ENCODE assay signal across 22 cellular contexts in genomic region chr14:105866841-105867321, GRCh38.
DNase-seq lines count a peak whose midpoint lies in the region; ATAC-seq, FAIRE-seq and TF ChIP-seq lines count a peak whose summit lies in the region.
"Had no signal": no experiment of that assay in that cellular context is flagged by ENCODE, and none has a peak within 500 bp of the region (broad histone marks: within the 10 kb centered on the region; RNA-seq: fewer than 3 reads in every experiment).

No MANE protein-coding gene starts in this region.

- no peaks in the 10 kb centered on the region for H3F3A ChIP-seq in smooth muscle cell (ENCODE audit: low read depth)

- H3K27ac ChIP-seq in CD8-positive, alpha-beta T cell (ENCODE audit: low read depth, low read length) = no peak overlapping the region
- no peak overlapping the region for H3K27ac ChIP-seq in endodermal cell (ENCODE audit: low read depth, low read length)
- H3K27ac ChIP-seq in pancreas = no peak overlapping the region
- no peak overlapping the region for H3K27ac ChIP-seq in smooth muscle cell (ENCODE audit: low read depth)
- H3K27ac ChIP-seq: lower lobe of right lung, tibial nerve had no signal

- H3K4me3 ChIP-seq in CD8-positive, alpha-beta T cell (ENCODE audit: low read depth, low read length) = no peak overlapping the region
- no peak overlapping the region for H3K4me3 ChIP-seq in endodermal cell (ENCODE audit: low read length)
- H3K4me3 ChIP-seq in pancreas = no peak overlapping the region
- no peak overlapping the region for H3K4me3 ChIP-seq in smooth muscle cell
- H3K4me3 ChIP-seq: lower lobe of right lung, MG63, tibial nerve had no signal

- ATAC-seq in CD8-positive, alpha-beta T cell = no peak
- ATAC-seq in pancreas = no peak

- CTCF ChIA-PET in CD8-positive, alpha-beta T cell (lab: Charles Lee) = no interaction called here

- H3K36me3 ChIP-seq in CD8-positive, alpha-beta T cell (ENCODE audit: insufficient read depth, low read length) = no peaks in the 10 kb centered on the region
- no peaks in the 10 kb centered on the region for H3K36me3 ChIP-seq in endodermal cell (ENCODE audit: control insufficient read depth, insufficient read depth, low read length)
- H3K36me3 ChIP-seq in pancreas = no peaks in the 10 kb centered on the region
- H3K36me3 ChIP-seq in smooth muscle cell (ENCODE audit: low read depth) = no peaks in the 10 kb centered on the region
- H3K36me3 ChIP-seq: lower lobe of right lung, MG63, tibial nerve had no signal

- no peaks in the 10 kb centered on the region for H3K9me3 ChIP-seq in CD8-positive, alpha-beta T cell (ENCODE audit: low read length)
- peaks cover 59% of the 10 kb centered on the region for H3K9me3 ChIP-seq in endodermal cell (ENCODE audit: control insufficient read depth, low read length)
- no peaks in the 10 kb centered on the region for H3K9me3 ChIP-seq in pancreas
- H3K9me3 ChIP-seq in smooth muscle cell (replicated peaks; ENCODE audit: low read depth) = peaks cover 10% of the 10 kb centered on the region
- H3K9me3 ChIP-seq: lower lobe of right lung, MG63 had no signal

- H3K9me3 Mint-ChIP-seq in CD8-positive, alpha-beta T cell = no peaks in the 10 kb centered on the region
- H3K9me3 Mint-ChIP-seq in endodermal cell = peaks cover 79% of the 10 kb centered on the region
- H3K9me3 Mint-ChIP-seq: dendritic cell treated with granulocyte-macrophage colony-stimulating factor and Interleukin-4, amounts not matched to agents 40 ng/mL and 50 ng/mL, for 4 days had no signal

- no peaks in the 10 kb centered on the region for H4K20me1 ChIP-seq in smooth muscle cell (ENCODE audit: low read depth)

- no peak overlapping the region for H3K4me3 Mint-ChIP-seq in CD8-positive, alpha-beta T cell
- H3K4me3 Mint-ChIP-seq in endodermal cell = no peak overlapping the region
- H3K4me3 Mint-ChIP-seq: dendritic cell treated with granulocyte-macrophage colony-stimulating factor and Interleukin-4, amounts not matched to agents 40 ng/mL and 50 ng/mL, for 4 days; immature natural killer cell had no signal

- no peaks in the 10 kb centered on the region for H3K79me2 ChIP-seq in smooth muscle cell (ENCODE audit: low read depth)

- intact Hi-C loops in CD8-positive, alpha-beta T cell (cut with DNase I, micrococcal nuclease) = no loop called here
- intact Hi-C loops in pancreas (cut with DNase I) = no loop called here

- H3K36me3 Mint-ChIP-seq in CD8-positive, alpha-beta T cell = no peaks in the 10 kb centered on the region
- no peaks in the 10 kb centered on the region for H3K36me3 Mint-ChIP-seq in endodermal cell (ENCODE audit: low read depth)
- H3K36me3 Mint-ChIP-seq: immature natural killer cell had no signal

- no peak for FAIRE-seq in pancreas (lab: Jason Lieb, UNC)
- FAIRE-seq: endothelial cell of umbilical vein, H1, TTC549 had no signal

- H3K9ac ChIP-seq in endodermal cell (ENCODE audit: extremely low read depth, low read length, poor library complexity, severe bottlenecking) (no peak overlapping the region), smooth muscle cell (ENCODE audit: low read depth) (no peak overlapping the region)

- H3K27me3 ChIP-seq in CD8-positive, alpha-beta T cell (ENCODE audit: insufficient read depth, low read length) = no peaks in the 10 kb centered on the region
- H3K27me3 ChIP-seq in endodermal cell (ENCODE audit: control insufficient read depth, insufficient read depth, low read length, poor library complexity, severe bottlenecking) = no peaks in the 10 kb centered on the region
- no peaks in the 10 kb centered on the region for H3K27me3 ChIP-seq in pancreas
- no peaks in the 10 kb centered on the region for H3K27me3 ChIP-seq in smooth muscle cell (ENCODE audit: low read depth)
- H3K27me3 ChIP-seq: MG63, tibial nerve had no signal

- H3K27ac Mint-ChIP-seq in CD8-positive, alpha-beta T cell = peak overlapping the region; percentile 27
- H3K27ac Mint-ChIP-seq in endodermal cell = no peak overlapping the region
- H3K27ac Mint-ChIP-seq: dendritic cell treated with granulocyte-macrophage colony-stimulating factor and Interleukin-4, amounts not matched to agents 40 ng/mL and 50 ng/mL, for 4 days; immature natural killer cell had no signal

- POLR2A ChIA-PET in CD8-positive, alpha-beta T cell (lab: Charles Lee) = no interaction called here

- 85 to 100% methylated on average over 1 to 9 of the region's 12 CpGs for WGBS in endodermal cell (ENCODE audit: insufficient coverage in 1 of 2, insufficient read length in 1 of 2), 2 experiments
- WGBS in pancreas, 2 donors = 88 to 92% methylated on average over 12 of the region's 12 CpGs
- 88% methylated on average over 12 of the region's 12 CpGs for WGBS in smooth muscle cell (ENCODE audit: low lambda C conversion rate)

- no peak overlapping the region for H2AFZ ChIP-seq in smooth muscle cell (ENCODE audit: low read depth)

- H3K27me3 Mint-ChIP-seq in CD8-positive, alpha-beta T cell (ENCODE audit: low read depth) = no peaks in the 10 kb centered on the region
- no peaks in the 10 kb centered on the region for H3K27me3 Mint-ChIP-seq in endodermal cell (ENCODE audit: insufficient read depth)

- H3K4me1 Mint-ChIP-seq in CD8-positive, alpha-beta T cell (ENCODE audit: low read depth) = peaks cover 15% of the 10 kb centered on the region
- no peaks in the 10 kb centered on the region for H3K4me1 Mint-ChIP-seq in endodermal cell

- H3K4me2 ChIP-seq in smooth muscle cell = no peak overlapping the region

- DNase-seq in Ammon's horn (ENCODE audit: low spot score) = peak; percentile 0
- peak in 2 of 7 experiments; percentile 1 to 43 for DNase-seq in CD8-positive, alpha-beta T cell
- peak; percentile 5 for DNase-seq in endodermal cell
- peak in 4 of 6 donors; percentile 6 to 37 (median 20) for DNase-seq in pancreas
- no peak for DNase-seq in stimulated activated CD4-positive, alpha-beta T cell treated with anti-CD3 and anti-CD28 coated beads, Interleukin-4, amount 100 ng/mL, for 24 hours
- DNase-seq in smooth muscle cell (lab: John Stamatoyannopoulos, UW; ENCODE audit: unreplicated experiment) = no peak
- DNase-seq in CD1c-positive myeloid dendritic cell (ENCODE audit: extremely low spot score) = no peak
- DNase-seq: DND-41; immature natural killer cell; lower lobe of right lung; MG63; NCI-H1417 treated with DMSO at 0.1 percent for 48 hours; NCI-H2107; NCI-H526; stimulated activated CD4-positive, alpha-beta T cell treated with anti-CD3 and anti-CD28 coated beads, Interleukin-2, amount 100 ng/mL, for 24 hours; stimulated activated naive CD4-positive, alpha-beta T cell treated with Interleukin-2 at 50 U/mL for 16 hours; SW 1271 had no signal

- H3K4me1 ChIP-seq in CD8-positive, alpha-beta T cell (ENCODE audit: insufficient read depth, low read length) = peaks cover 10% of the 10 kb centered on the region
- no peaks in the 10 kb centered on the region for H3K4me1 ChIP-seq in endodermal cell (ENCODE audit: control insufficient read depth, insufficient read depth, low read length)
- no peaks in the 10 kb centered on the region for H3K4me1 ChIP-seq in pancreas
- no peaks in the 10 kb centered on the region for H3K4me1 ChIP-seq in smooth muscle cell (ENCODE audit: low read depth)
- H3K4me1 ChIP-seq: lower lobe of right lung, tibial nerve had no signal

- TF ChIP-seq CTCF in CD8-positive, alpha-beta T cell (IDR thresholded peaks at IDR 0.05) = no peak
- TF ChIP-seq CTCF in endodermal cell (conservative IDR thresholded peaks at IDR 0.05) (no peak), pancreas (IDR thresholded peaks at IDR 0.05) (no peak), smooth muscle cell (IDR thresholded peaks at IDR 0.05; ENCODE audit: borderline replicate concordance, insufficient read depth, poor library complexity, severe bottlenecking) (no peak)

Comparison
In these comparisons a context has a peak if more than half of its experiments do, and no peak if none do; other contexts are left out.
1. DNase-seq: peak in Ammon's horn (single experiment), endodermal cell (single experiment) and pancreas (4 of 6); none in stimulated activated CD4-positive, alpha-beta T cell treated with anti-CD3 and anti-CD28 coated beads, Interleukin-4, amount 100 ng/mL, for 24 hours (single experiment), smooth muscle cell (single experiment) and CD1c-positive myeloid dendritic cell (single experiment).